In the genomic region with DNA sequence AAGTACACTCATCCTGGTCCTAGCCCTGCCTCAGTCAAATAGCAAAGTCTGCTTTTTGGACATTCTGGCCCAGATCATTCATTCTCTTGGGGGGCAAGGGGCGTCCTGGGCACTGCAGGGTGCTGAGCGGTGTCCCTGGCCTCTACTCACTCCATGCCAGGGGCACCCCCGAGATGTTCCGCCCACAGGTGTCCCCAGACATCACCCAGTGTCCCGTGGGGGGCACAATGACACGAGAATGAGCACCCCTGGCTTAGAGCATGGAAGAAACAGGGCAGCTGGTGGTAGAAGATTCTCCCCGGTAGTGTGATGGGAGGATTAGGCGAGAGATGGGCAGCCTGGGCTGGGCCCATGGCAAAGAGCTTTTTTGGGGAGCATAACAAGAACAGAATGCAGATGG, we compare ENCODE assay signal across 16 cellular contexts.
"Had no signal": no experiment of that assay in that cellular context is flagged by ENCODE, and none has a peak within 500 bp of the region (broad histone marks: within the 10 kb centered on the region; RNA-seq: fewer than 3 reads in every experiment).

No MANE protein-coding gene starts in this region.

- H3K36me3 Mint-ChIP-seq: activated naive CD8-positive, alpha-beta T cell had no signal

- H3K27ac Mint-ChIP-seq: activated naive CD8-positive, alpha-beta T cell; endodermal cell; nephron progenitor cell had no signal

- H3K4me3 Mint-ChIP-seq: activated naive CD8-positive, alpha-beta T cell; endodermal cell; nephron progenitor cell had no signal

- H3K9me3 Mint-ChIP-seq: endodermal cell, nephron progenitor cell had no signal

- H3K27me3 ChIP-seq: breast epithelium, upper lobe of right lung had no signal

- H3K9ac ChIP-seq: parathyroid adenoma had no signal

- H3K79me2 ChIP-seq: parathyroid adenoma had no signal

- FAIRE-seq: TTC549 had no signal

- DNase-seq: activated CD4-positive, CD25-positive, alpha-beta regulatory T cell; activated effector memory CD4-positive, alpha-beta T cell treated with Interleukin-2 at 50 U/mL for 16 hours; activated T-cell treated with anti-CD3 and anti-CD28 coated beads, Interleukin-2, amount 50 U/mL, for 1 hour; anterior cingulate cortex; endodermal cell; left colon; mammary epithelial cell; stimulated activated CD4-positive, alpha-beta T cell treated with anti-CD3 and anti-CD28 coated beads, Interleukin-2, amount 100 ng/mL, for 24 hours; stimulated activated naive CD4-positive, alpha-beta T cell treated with Interleukin-2 at 50 U/mL for 16 hours; T-helper 2 cell; upper lobe of right lung had no signal

- H3K27me3 Mint-ChIP-seq: activated naive CD8-positive, alpha-beta T cell had no signal

- ATAC-seq: left colon, upper lobe of right lung had no signal

- H3K36me3 ChIP-seq: breast epithelium, upper lobe of right lung had no signal

- H3K27ac ChIP-seq: breast epithelium, parathyroid adenoma, upper lobe of right lung had no signal

- H2AFZ ChIP-seq: parathyroid adenoma had no signal

- H3K4me3 ChIP-seq: breast epithelium, upper lobe of right lung had no signal

- H3K9me3 ChIP-seq: breast epithelium, upper lobe of right lung had no signal
